ENCODE assay signal across 25 cellular contexts in the genomic region with DNA sequence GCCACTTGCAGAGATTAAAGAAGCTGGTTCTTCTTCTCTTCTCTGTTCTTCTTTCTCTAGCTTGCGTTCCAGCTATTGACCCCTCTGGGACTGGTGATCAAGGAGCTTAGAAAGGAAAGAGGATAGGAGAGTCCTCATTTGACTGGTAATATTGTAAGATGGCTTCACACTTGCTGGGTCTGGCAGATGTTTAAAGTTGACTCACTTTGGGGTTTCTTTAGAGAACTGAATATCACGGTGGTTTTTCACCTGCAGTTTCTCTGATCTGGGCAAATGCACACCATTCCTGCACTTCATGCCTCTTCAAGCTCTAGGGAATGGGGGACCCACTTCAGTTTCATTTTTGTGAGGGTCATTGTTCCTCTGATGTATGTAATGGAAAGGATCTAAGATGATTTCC. TPM values are rescaled to one million over a fixed set of nuclear protein-coding genes. Genes with fewer than 3 reads are reported as not detected.
DNase-seq lines count a peak whose midpoint lies in the region; ATAC-seq and TF ChIP-seq lines count a peak whose summit lies in the region.
"Had no signal": no experiment of that assay in that cellular context is flagged by ENCODE, and none has a peak within 500 bp of the region (broad histone marks: within the 10 kb centered on the region; RNA-seq: fewer than 3 reads in every experiment).

No MANE protein-coding gene starts in this region.

- ATAC-seq in GM19455 (IDR thresholded peaks at IDR 0.05; ENCODE audit: unreplicated experiment) (peak; percentile 56), HG02852 (IDR thresholded peaks at IDR 0.05; ENCODE audit: unreplicated experiment) (peak; percentile 68), HG03342 (IDR thresholded peaks at IDR 0.05; ENCODE audit: unreplicated experiment) (peak; percentile 67)
- ATAC-seq: left lung, T-helper 17 cell had no signal

- DNase-seq in GM12864 (ENCODE audit: low read depth) (peak; percentile 22), cerebellum (ENCODE audit: low spot score) (no peak), posterior vena cava (ENCODE audit: low spot score) (no peak), nucleus accumbens (lab: John Stamatoyannopoulos, UW) (no peak), H4 (ENCODE audit: low spot score) (no peak)
- DNase-seq: 8988T; activated CD4-positive, alpha-beta T cell treated with anti-CD3 and anti-CD28 coated beads, Interleukin-2, amount 10 ng/mL, durations not matched to agents 24 days and 14 days; CD4-positive, CD25-positive, alpha-beta regulatory T cell; cortex of kidney; endodermal cell; H9; left lung; naive B cell; NCI-H2029 treated with DMSO at 0.1 percent for 48 hours; NCI-H226; NCI-H748 treated with DMSO at 0.1 percent for 48 hours; occipital lobe; SK-N-SH; T-helper 17 cell; trophoblast cell had no signal

- intact Hi-C loops in posterior vena cava (cut with DNase I) = no loop called here

- H3K4me3 ChIP-seq in GM12864 (ENCODE audit: low read depth, low read length) = no peak overlapping the region
- H3K4me3 ChIP-seq: esophagus muscularis mucosa, left lung, skin epidermis had no signal

- no peak for TF ChIP-seq CTCF in GM12864 (IDR thresholded peaks at IDR 0.05; ENCODE audit: low read depth, low read length, missing control alignments)

RNA-seq across cellular contexts. Expression of a gene that starts 41.8 kb away (rescaled TPM):
- total RNA-seq in cerebellum (0.82 TPM), posterior vena cava (not detected)
- not detected in 2 replicates for total RNA-seq in H4 (2014; rRNA removed; shearing (Covaris generic))
- total RNA-seq: activated CD4-positive, alpha-beta T cell treated with anti-CD3 and anti-CD28 coated beads, Interleukin-2, amount 10 ng/mL, durations not matched to agents 24 days and 14 days; CD4-positive, CD25-positive, alpha-beta regulatory T cell; esophagus muscularis mucosa; T-helper 17 cell had no signal
